Comparison of ENCODE assay signal across 8 cellular contexts in the genomic region with DNA sequence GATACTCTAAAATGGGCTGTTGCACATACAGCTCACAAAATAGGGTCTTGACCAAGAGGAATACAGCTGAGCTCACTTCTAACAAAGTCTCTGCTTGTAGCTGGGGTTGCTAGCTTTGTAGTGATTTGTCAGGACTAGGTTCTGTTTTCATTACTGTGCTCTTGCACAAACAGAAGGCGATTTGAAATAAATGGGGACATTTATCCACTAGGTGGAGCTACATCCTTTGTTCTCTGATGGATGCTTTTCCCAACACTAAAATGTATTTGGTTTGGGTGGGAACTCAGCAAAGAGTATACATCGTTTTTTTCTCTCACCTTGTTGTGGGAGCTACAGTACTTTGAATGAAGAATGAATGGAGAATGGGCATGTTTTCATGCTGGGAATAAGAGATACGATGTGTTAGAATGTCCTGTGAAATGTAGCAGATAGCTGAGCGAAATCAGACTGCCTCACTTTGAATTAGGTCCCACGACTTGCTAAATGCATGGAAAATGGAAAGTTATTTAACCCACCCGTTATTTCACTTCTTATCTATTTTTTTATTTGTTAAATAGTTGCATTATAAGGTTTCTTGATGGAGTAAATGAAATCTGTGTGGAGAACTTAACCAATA.
DNase-seq lines count a peak whose midpoint lies in the region; ATAC-seq and TF ChIP-seq lines count a peak whose summit lies in the region.

No MANE protein-coding gene starts in this region.

- H3K27me3 ChIP-seq in GM23338 (ENCODE audit: insufficient read depth) (no peaks in the 10 kb centered on the region), prostate gland (replicated peaks; ENCODE audit: insufficient read depth) (no peaks in the 10 kb centered on the region)
- no peaks in the 10 kb centered on the region for H3K27me3 ChIP-seq in naive thymus-derived CD4-positive, alpha-beta T cell (ENCODE audit: control insufficient read depth in 2 of 2, insufficient read depth in 2 of 2, low read length in 2 of 2)

- 41% methylated on average over 6 of the region's 6 CpGs for WGBS in prostate gland

- H3K27ac Mint-ChIP-seq in GM23338: no peak overlapping the region
- no peak overlapping the region for H3K27ac Mint-ChIP-seq in naive thymus-derived CD4-positive, alpha-beta T cell

- no peak overlapping the region for H3K4me2 ChIP-seq in GM23338

- CTCF ChIA-PET in naive thymus-derived CD4-positive, alpha-beta T cell (lab: Charles Lee): interaction anchor here (1.1 kb wide), 1 partner anchor 23 kb away, joined by 5 read pairs; no protein-coding TSS in a partner anchor

- peaks cover 2% of the 10 kb centered on the region for H3K27me3 Mint-ChIP-seq in GM23338 (ENCODE audit: insufficient read depth, low read depth, poor library complexity)
- H3K27me3 Mint-ChIP-seq in naive thymus-derived CD4-positive, alpha-beta T cell: peaks cover 0 to 11% (median 0%) of the 10 kb centered on the region in 5 donors

- peaks cover 22% of the 10 kb centered on the region; the same call in 2 of the 3 replicates for H3K4me1 Mint-ChIP-seq in GM23338
- H3K4me1 Mint-ChIP-seq in naive thymus-derived CD4-positive, alpha-beta T cell: peaks cover 0 to 4% (median 0%) of the 10 kb centered on the region in 7 donors

- ATAC-seq in GM23338: peak; percentile 78
- ATAC-seq in naive thymus-derived CD4-positive, alpha-beta T cell: no peak

- no peaks in the 10 kb centered on the region for H3K36me3 Mint-ChIP-seq in GM23338 (ENCODE audit: low read depth)
- no peaks in the 10 kb centered on the region for H3K36me3 Mint-ChIP-seq in naive thymus-derived CD4-positive, alpha-beta T cell

- no peak overlapping the region for H3K4me3 Mint-ChIP-seq in GM23338
- H3K4me3 Mint-ChIP-seq in naive thymus-derived CD4-positive, alpha-beta T cell: no peak overlapping the region

- POLR2A ChIA-PET in naive thymus-derived CD4-positive, alpha-beta T cell (lab: Charles Lee): no interaction called here

- H3K9me3 ChIP-seq in SK-N-MC (ENCODE audit: low read depth, low read length) (no peaks in the 10 kb centered on the region), prostate gland (no peaks in the 10 kb centered on the region)
- no peaks in the 10 kb centered on the region for H3K9me3 ChIP-seq in naive thymus-derived CD4-positive, alpha-beta T cell (ENCODE audit: control insufficient read depth in 2 of 3, low read length in 3 of 3)

- TF ChIP-seq CTCF in GM23338 (conservative IDR thresholded peaks at IDR 0.05; ENCODE audit: low read depth in 2 of 2): peak; percentile 82 to 83
- TF ChIP-seq CTCF in fibroblast of villous mesenchyme (IDR thresholded peaks at IDR 0.05; ENCODE audit: insufficient read depth, low read depth, low read length): peak; percentile 67
- TF ChIP-seq CTCF in prostate gland (IDR thresholded peaks at IDR 0.05): peak in 3 of 4 experiments; percentile 56 to 60 (median 59)

- no peaks in the 10 kb centered on the region for H3K9me2 ChIP-seq in GM23338 (ENCODE audit: insufficient read depth)

- no peak overlapping the region for H3K9ac ChIP-seq in SK-N-MC (ENCODE audit: insufficient read length)

- intact Hi-C loops in prostate gland (cut with DNase I): no loop called here
- intact Hi-C loops in naive thymus-derived CD4-positive, alpha-beta T cell (cut with micrococcal nuclease): loop anchor here in 1 of 2 donors (2.0 kb wide), 1 partner anchor 141 kb away; no protein-coding TSS in a partner anchor

- no peak overlapping the region for H2AFZ ChIP-seq in GM23338

- H3K4me3 ChIP-seq in GM23338 (no peak overlapping the region), SK-N-MC (peak overlapping the region; percentile 46), fibroblast of villous mesenchyme (ENCODE audit: low read depth, low read length) (no peak overlapping the region), prostate gland (no peak overlapping the region)
- no peak overlapping the region for H3K4me3 ChIP-seq in naive thymus-derived CD4-positive, alpha-beta T cell (ENCODE audit: low read length)

- H3K9me3 Mint-ChIP-seq in GM23338: no peaks in the 10 kb centered on the region
- H3K9me3 Mint-ChIP-seq in naive thymus-derived CD4-positive, alpha-beta T cell: no peaks in the 10 kb centered on the region

- DNase-seq in GM04503 (ENCODE audit: low read depth) (peak; percentile 7), GM23338 (ENCODE audit: low spot score) (peak; percentile 84), NCI-H1092 (lab: John Stamatoyannopoulos, UW) (peak; percentile 32), SK-N-MC (ENCODE audit: low read depth, low spot score) (peak; percentile 90), fibroblast of villous mesenchyme (ENCODE audit: low read depth) (peak; percentile 53), prostate gland (ENCODE audit: low spot score) (peak; percentile 27), NCI-H187 treated with DMSO at 0.1 percent for 48 hours (lab: John Stamatoyannopoulos, UW) (no peak)
- no peak for DNase-seq in naive thymus-derived CD4-positive, alpha-beta T cell

- no peaks in the 10 kb centered on the region for H4K20me1 ChIP-seq in GM23338 (replicated peaks; ENCODE audit: insufficient read depth)

- H3K27ac ChIP-seq in GM23338 (ENCODE audit: low read depth) (no peak overlapping the region), SK-N-MC (peak overlapping the region; percentile 80), prostate gland (no peak overlapping the region)
- no peak overlapping the region for H3K27ac ChIP-seq in naive thymus-derived CD4-positive, alpha-beta T cell (ENCODE audit: low read depth, low read length)

- H3F3A ChIP-seq in GM23338 (replicated peaks; ENCODE audit: low read depth): no peaks in the 10 kb centered on the region

- TF ChIP-seq POLR2A in prostate gland (IDR thresholded peaks at IDR 0.05): no peak

- no peaks in the 10 kb centered on the region for H3K79me2 ChIP-seq in GM23338 (replicated peaks; ENCODE audit: insufficient read depth)

- peaks cover 12% of the 10 kb centered on the region for H3K4me1 ChIP-seq in GM23338 (ENCODE audit: insufficient read depth)
- no peaks in the 10 kb centered on the region for H3K4me1 ChIP-seq in prostate gland (replicated peaks)
- H3K4me1 ChIP-seq in naive thymus-derived CD4-positive, alpha-beta T cell (ENCODE audit: control insufficient read depth in 2 of 2, insufficient read depth in 2 of 2, low read length in 2 of 2): no peaks in the 10 kb centered on the region

- H3K36me3 ChIP-seq in GM23338 (ENCODE audit: insufficient read depth) (no peaks in the 10 kb centered on the region), SK-N-MC (ENCODE audit: insufficient read depth, low read length) (no peaks in the 10 kb centered on the region), prostate gland (no peaks in the 10 kb centered on the region)
- no peaks in the 10 kb centered on the region for H3K36me3 ChIP-seq in naive thymus-derived CD4-positive, alpha-beta T cell (ENCODE audit: control insufficient read depth in 2 of 3, insufficient read depth in 3 of 3, low read length in 3 of 3)

TF ChIP-seq in GM23338, 12 proteins besides CTCF, POLR2A, EP300 and RAD21 (continues in another document):
- TF ChIP-seq NANOG (IDR thresholded peaks at IDR 0.05; ENCODE audit: borderline replicate concordance): no peak
- no peak for TF ChIP-seq CREB1 (CRISPR knock-in tag; IDR thresholded peaks at IDR 0.05; ENCODE audit: low read depth)
- no peak for TF ChIP-seq REST (IDR thresholded peaks at IDR 0.05; ENCODE audit: unreplicated experiment)
- no peak for TF ChIP-seq STAT1 (IDR thresholded peaks at IDR 0.05; ENCODE audit: unreplicated experiment)
- no peak for TF ChIP-seq ZNF114 (CRISPR knock-in tag; IDR thresholded peaks at IDR 0.05)
- TF ChIP-seq POLR2AphosphoS5 (IDR thresholded peaks at IDR 0.05; ENCODE audit: low read depth): no peak
- TF ChIP-seq, protein P1, sequence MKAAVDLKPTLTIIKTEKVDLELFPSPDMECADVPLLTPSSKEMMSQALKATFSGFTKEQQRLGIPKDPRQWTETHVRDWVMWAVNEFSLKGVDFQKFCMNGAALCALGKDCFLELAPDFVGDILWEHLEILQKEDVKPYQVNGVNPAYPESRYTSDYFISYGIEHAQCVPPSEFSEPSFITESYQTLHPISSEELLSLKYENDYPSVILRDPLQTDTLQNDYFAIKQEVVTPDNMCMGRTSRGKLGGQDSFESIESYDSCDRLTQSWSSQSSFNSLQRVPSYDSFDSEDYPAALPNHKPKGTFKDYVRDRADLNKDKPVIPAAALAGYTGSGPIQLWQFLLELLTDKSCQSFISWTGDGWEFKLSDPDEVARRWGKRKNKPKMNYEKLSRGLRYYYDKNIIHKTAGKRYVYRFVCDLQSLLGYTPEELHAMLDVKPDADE (IDR thresholded peaks at IDR 0.05): no peak

Comparison
In these comparisons a context has a peak if more than half of its experiments do, and no peak if none do; other contexts are left out.
1. DNase-seq: peak in GM04503 (single experiment), GM23338 (single experiment), NCI-H1092 (single experiment), SK-N-MC (single experiment), fibroblast of villous mesenchyme (single experiment) and prostate gland (single experiment); none in NCI-H187 treated with DMSO at 0.1 percent for 48 hours (single experiment) and naive thymus-derived CD4-positive, alpha-beta T cell (0 of 9).
2. Peak in every context shown above with its lines, with median percentiles within 50 percentile points of each other: CTCF ChIP-seq.